Comparison of ENCODE assay signal across 1 cellular context in the genomic region with DNA sequence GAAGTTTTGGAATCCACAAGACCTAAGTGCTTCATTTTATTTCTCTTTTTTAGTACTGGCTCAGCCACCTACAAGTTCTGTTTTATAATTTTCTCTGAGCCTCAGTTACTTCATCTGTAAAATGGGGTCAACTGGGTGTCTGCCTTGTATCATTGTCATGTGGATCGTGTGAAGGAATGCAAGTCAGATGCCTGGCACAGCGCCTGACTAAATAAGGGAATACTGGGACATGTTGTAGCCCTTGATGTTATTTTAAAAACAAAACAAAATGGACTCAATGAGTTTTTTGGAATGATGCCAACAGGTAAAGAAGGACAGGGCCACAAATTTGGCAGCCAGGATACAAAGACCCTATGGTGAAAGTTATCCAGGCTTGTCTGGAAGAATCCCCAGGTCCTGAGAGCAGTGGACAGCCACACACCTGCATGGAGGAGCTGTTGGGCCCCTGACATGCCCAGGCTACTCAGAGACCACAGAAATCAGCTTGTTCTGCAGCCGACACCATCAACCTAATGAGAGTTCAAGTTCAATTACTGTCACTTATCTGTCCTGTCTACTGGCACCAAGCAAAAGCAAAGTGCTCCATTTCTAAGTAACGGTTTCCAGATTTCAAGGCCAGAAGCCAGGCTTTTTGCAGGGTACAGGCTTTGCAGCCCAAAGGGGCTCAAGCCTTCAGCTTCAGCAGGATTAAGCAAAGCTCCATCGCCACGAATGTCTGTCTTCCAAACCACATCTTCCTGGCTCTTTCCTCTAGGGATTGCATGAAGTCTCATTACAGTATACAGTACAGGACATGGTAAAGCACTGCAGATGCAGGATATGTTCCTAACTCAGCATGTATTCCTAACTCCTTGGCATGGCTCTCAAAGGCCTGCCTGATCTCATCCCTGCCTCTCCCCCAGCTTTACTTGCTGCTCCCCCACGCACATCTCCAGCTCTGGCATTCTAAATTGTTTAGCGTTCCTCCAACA.
TF ChIP-seq lines count a peak whose summit lies in the region.

No MANE protein-coding gene starts in this region.

TF ChIP-seq in IMR-90, 13 proteins besides CTCF, POLR2A, EP300 and RAD21 (continued from another document):
- TF ChIP-seq, protein P1, sequence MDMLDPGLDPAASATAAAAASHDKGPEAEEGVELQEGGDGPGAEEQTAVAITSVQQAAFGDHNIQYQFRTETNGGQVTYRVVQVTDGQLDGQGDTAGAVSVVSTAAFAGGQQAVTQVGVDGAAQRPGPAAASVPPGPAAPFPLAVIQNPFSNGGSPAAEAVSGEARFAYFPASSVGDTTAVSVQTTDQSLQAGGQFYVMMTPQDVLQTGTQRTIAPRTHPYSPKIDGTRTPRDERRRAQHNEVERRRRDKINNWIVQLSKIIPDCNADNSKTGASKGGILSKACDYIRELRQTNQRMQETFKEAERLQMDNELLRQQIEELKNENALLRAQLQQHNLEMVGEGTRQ (IDR thresholded peaks at IDR 0.05; ENCODE audit: low read depth, low read length) = no peak
- TF ChIP-seq NFE2L2 (IDR thresholded peaks at IDR 0.05; ENCODE audit: low read depth, low read length) (no peak), RFX5 (IDR thresholded peaks at IDR 0.05; ENCODE audit: low read depth, low read length) (no peak), CHD1 (IDR thresholded peaks at IDR 0.05; ENCODE audit: low read depth, low read length) (no peak), MAFK (IDR thresholded peaks at IDR 0.05; ENCODE audit: low read depth, low read length) (no peak), MXI1 (IDR thresholded peaks at IDR 0.05; ENCODE audit: borderline replicate concordance, low read depth, low read length) (no peak), CEBPB (IDR thresholded peaks at IDR 0.05; ENCODE audit: low read depth, low read length) (no peak), MAZ (IDR thresholded peaks at IDR 0.05; ENCODE audit: borderline replicate concordance, low read depth, low read length) (no peak), FOS (IDR thresholded peaks at IDR 0.05; ENCODE audit: low read depth, low read length) (no peak)
TF ChIP-seq in IMR-90: peak in this region for 0.
